In the genomic region with DNA sequence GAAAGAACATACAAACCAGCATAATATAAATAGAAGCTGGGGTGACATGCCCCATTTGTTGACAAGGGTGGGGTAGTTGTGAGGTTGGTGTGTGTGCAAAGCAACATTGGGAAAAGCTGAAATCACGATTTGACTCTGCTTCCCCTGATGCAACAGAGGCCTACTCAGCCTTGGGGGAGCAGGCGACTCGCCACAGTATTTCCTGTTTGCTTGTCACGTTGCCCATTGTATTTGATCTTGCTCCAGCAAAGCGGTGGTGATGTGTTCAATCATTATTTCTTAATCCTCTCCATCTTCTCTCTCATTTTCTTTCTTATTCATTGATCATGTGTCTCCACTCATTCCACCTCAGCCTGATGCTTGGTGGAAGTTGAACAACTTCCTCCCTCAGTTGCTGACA, we compare ENCODE assay signal across 9 cellular contexts.
A peak's percentile ranks its signal among the peaks of the same experiment; 100 is the strongest.
DNase-seq lines count a peak whose midpoint lies in the region; ATAC-seq lines count a peak whose summit lies in the region.
"Had no signal": no experiment of that assay in that cellular context is flagged by ENCODE, and none has a peak within 500 bp of the region (broad histone marks: within the 10 kb centered on the region; RNA-seq: fewer than 3 reads in every experiment).

No MANE protein-coding gene starts in this region.

- H3K9me3 Mint-ChIP-seq in CD4-positive, alpha-beta memory T cell: no peaks in the 10 kb centered on the region

- H3K4me1 Mint-ChIP-seq in CD4-positive, alpha-beta memory T cell: peaks cover 43 to 72% (median 53%) of the 10 kb centered on the region in 4 donors

- CTCF ChIA-PET in CD4-positive, alpha-beta memory T cell (lab: Charles Lee; ENCODE audit: partially characterized antibody): interaction anchor here (1.1 to 2.7 kb wide), 3 partner anchors 9 to 167 kb away, joined by 4 to 10 read pairs (median 9); partner anchors contain the start of gene CITED2

- H3K36me3 ChIP-seq in CD4-positive, alpha-beta memory T cell (ENCODE audit: insufficient read depth, low read length): no peaks in the 10 kb centered on the region
- H3K36me3 ChIP-seq in ectodermal cell (ENCODE audit: control insufficient read depth, insufficient read depth, low read length): no peaks in the 10 kb centered on the region
- H3K36me3 ChIP-seq: heart right ventricle had no signal

- H3K27me3 ChIP-seq in CD4-positive, alpha-beta memory T cell (ENCODE audit: insufficient read depth, low read length): no peaks in the 10 kb centered on the region
- no peaks in the 10 kb centered on the region for H3K27me3 ChIP-seq in ectodermal cell (ENCODE audit: control insufficient read depth, insufficient read depth, low read length, poor library complexity, severe bottlenecking)
- H3K27me3 ChIP-seq: heart right ventricle had no signal

- no peaks in the 10 kb centered on the region for H3K36me3 Mint-ChIP-seq in CD4-positive, alpha-beta memory T cell

- 90 to 93% methylated on average over 5 of the region's 5 CpGs for WGBS in ectodermal cell, 2 experiments

- H3K4me1 ChIP-seq in CD4-positive, alpha-beta memory T cell (ENCODE audit: insufficient read depth, low read length): peaks cover 66% of the 10 kb centered on the region
- H3K4me1 ChIP-seq in ectodermal cell (ENCODE audit: control insufficient read depth, insufficient read depth, low read length): no peaks in the 10 kb centered on the region

- H3K27me3 Mint-ChIP-seq in CD4-positive, alpha-beta memory T cell: no peaks in the 10 kb centered on the region

- ATAC-seq in HG02884 (IDR thresholded peaks at IDR 0.05; ENCODE audit: unreplicated experiment): peak; percentile 59
- ATAC-seq in GM21528 (IDR thresholded peaks at IDR 0.05; ENCODE audit: low FRiP score, unreplicated experiment): no peak

- no peak overlapping the region for H3K4me3 ChIP-seq in CD4-positive, alpha-beta memory T cell (ENCODE audit: low read length in 2 of 2)
- no peak overlapping the region for H3K4me3 ChIP-seq in ectodermal cell (ENCODE audit: insufficient read depth, low read depth, low read length)
- H3K4me3 ChIP-seq: heart right ventricle had no signal

- POLR2A ChIA-PET in CD4-positive, alpha-beta memory T cell (lab: Charles Lee; ENCODE audit: partially characterized antibody): interaction anchor here (2.2 to 8.1 kb wide), 3 partner anchors 9 to 166 kb away, joined by 8 to 153 read pairs (median 21); partner anchors contain the start of gene CITED2

- intact Hi-C loops in CD4-positive, alpha-beta memory T cell (cut with micrococcal nuclease): loop anchor here (1.0 kb wide), 1 partner anchor 9 kb away; no protein-coding TSS in a partner anchor

- peak overlapping the region in 7 of 8 donors; percentile 31 to 82 (median 68) for H3K4me3 Mint-ChIP-seq in CD4-positive, alpha-beta memory T cell

- peak; percentile 50 to 69 (median 61) for DNase-seq in CD4-positive, alpha-beta memory T cell
- DNase-seq in T-helper 22 cell (ENCODE audit: low read depth) (peak; percentile 50), NCI-H146 (lab: John Stamatoyannopoulos, UW) (no peak), GM19240 (ENCODE audit: insufficient read length, low spot score) (no peak)
- peak; percentile 2 for DNase-seq in stimulated activated CD4-positive, alpha-beta T cell treated with anti-CD3 and anti-CD28 coated beads, Interleukin-2, amount 100 ng/mL, for 4 hours (ENCODE audit: low read depth)

- peak overlapping the region; percentile 46 for H3K27ac ChIP-seq in CD4-positive, alpha-beta memory T cell (ENCODE audit: low read depth, low read length)
- H3K27ac ChIP-seq in ectodermal cell (ENCODE audit: insufficient read depth, low read depth, low read length, poor library complexity, severe bottlenecking): peak overlapping the region; percentile 20

- no peaks in the 10 kb centered on the region for H3K9me3 ChIP-seq in CD4-positive, alpha-beta memory T cell (ENCODE audit: control insufficient read depth in 1 of 2, low read length in 2 of 2)
- H3K9me3 ChIP-seq in ectodermal cell (ENCODE audit: control insufficient read depth, low read length): no peaks in the 10 kb centered on the region
- H3K9me3 ChIP-seq: heart right ventricle had no signal

- peak overlapping the region; percentile 69 to 93 (median 90) for H3K27ac Mint-ChIP-seq in CD4-positive, alpha-beta memory T cell

Comparison
In these comparisons a context has a peak if more than half of its experiments do, and no peak if none do; other contexts are left out.
1. DNase-seq: peak in CD4-positive, alpha-beta memory T cell (5 of 5), T-helper 22 cell (single experiment) and stimulated activated CD4-positive, alpha-beta T cell treated with anti-CD3 and anti-CD28 coated beads, Interleukin-2, amount 100 ng/mL, for 4 hours (single experiment); none in NCI-H146 (single experiment) and GM19240 (single experiment).